Comparison of ENCODE assay signal across 16 cellular contexts in the genomic region with DNA sequence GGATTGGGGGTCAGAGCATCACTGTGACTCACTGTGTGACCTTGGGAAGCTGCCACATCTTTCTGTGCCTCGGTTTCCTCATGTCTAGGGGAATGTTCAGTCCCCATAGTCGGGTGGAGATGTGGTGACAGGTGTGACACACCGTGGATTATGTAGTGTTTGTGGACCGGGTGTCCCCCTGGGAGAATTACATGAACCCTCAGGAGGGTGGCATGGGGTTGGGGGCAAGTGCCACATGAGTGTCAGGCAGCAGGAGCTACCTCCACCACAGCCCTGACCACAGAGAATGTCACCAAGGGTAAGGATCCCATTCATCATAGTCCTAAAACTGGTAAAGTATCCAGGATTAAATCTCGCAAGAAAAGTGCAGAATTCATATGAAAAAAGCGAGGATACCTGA. TPM values are rescaled to one million over a fixed set of nuclear protein-coding genes. Genes with fewer than 3 reads are reported as not detected.
A peak's percentile ranks its signal among the peaks of the same experiment; 100 is the strongest.
DNase-seq lines count a peak whose midpoint lies in the region; ATAC-seq and TF ChIP-seq lines count a peak whose summit lies in the region.
"Had no signal": no experiment of that assay in that cellular context is flagged by ENCODE, and none has a peak within 500 bp of the region (broad histone marks: within the 10 kb centered on the region; RNA-seq: fewer than 3 reads in every experiment).

No MANE protein-coding gene starts in this region.

- H3K9ac ChIP-seq in neural progenitor cell, result no peak overlapping the region

- H3K27me3 Mint-ChIP-seq in T-cell (no peaks in the 10 kb centered on the region), neural progenitor cell (ENCODE audit: insufficient read depth, low read depth) (peaks cover 8% of the 10 kb centered on the region)
- H3K27me3 Mint-ChIP-seq: CD4-positive, alpha-beta T cell had no signal

- H3K9me3 Mint-ChIP-seq in T-cell, result peaks cover 0 to 7% (median 2%) of the 10 kb centered on the region in 3 donors
- no peaks in the 10 kb centered on the region for H3K9me3 Mint-ChIP-seq in neural progenitor cell

- H3K4me3 Mint-ChIP-seq in T-cell, result no peak overlapping the region
- no peak overlapping the region for H3K4me3 Mint-ChIP-seq in neural progenitor cell
- H3K4me3 Mint-ChIP-seq: CD4-positive, alpha-beta T cell; H9 had no signal

- H3K4me1 ChIP-seq in RWPE2 (ENCODE audit: insufficient read depth, poor library complexity, severe bottlenecking), result no peaks in the 10 kb centered on the region
- H3K4me1 ChIP-seq in neural progenitor cell, result peaks cover 12% of the 10 kb centered on the region

- H3K9me3 ChIP-seq in RWPE2 (ENCODE audit: severe bottlenecking) (no peaks in the 10 kb centered on the region), neural progenitor cell (ENCODE audit: low read depth) (no peaks in the 10 kb centered on the region)

- DNase-seq in RWPE2 (ENCODE audit: low spot score), result peak; percentile 59
- DNase-seq in T-cell, result no peak
- DNase-seq in inferior parietal cortex (ENCODE audit: extremely low spot score), result peak; percentile 16
- no peak for DNase-seq in neural progenitor cell (ENCODE audit: low spot score)
- no peak for DNase-seq in glomerular visceral epithelial cell (ENCODE audit: extremely low spot score)
- no peak for DNase-seq in Right ventricle myocardium inferior (ENCODE audit: missing footprints)
- DNase-seq: CD4-positive, alpha-beta T cell; DMS53; H9; NCI-H187; NK-92 treated with Interleukin-12 subunit alpha and Interleukin-12 subunit beta, amount 100 ng/mL, for 24 hours; OCI-M1 had no signal

- H2AFZ ChIP-seq in neural progenitor cell (replicated peaks), result no peak overlapping the region

- H3F3A ChIP-seq in neural progenitor cell (ENCODE audit: low read depth), result no peaks in the 10 kb centered on the region

- no peaks in the 10 kb centered on the region for H3K79me2 ChIP-seq in neural progenitor cell (ENCODE audit: low read depth)

- H3K27me3 ChIP-seq in RWPE2 (ENCODE audit: insufficient read depth, poor library complexity, severe bottlenecking) (no peaks in the 10 kb centered on the region), neural progenitor cell (no peaks in the 10 kb centered on the region)

- no peaks in the 10 kb centered on the region for H3K36me3 ChIP-seq in RWPE2 (ENCODE audit: low read depth)
- no peaks in the 10 kb centered on the region for H3K36me3 ChIP-seq in neural progenitor cell

- H3K4me3 ChIP-seq in RWPE2 (ENCODE audit: severe bottlenecking) (no peak overlapping the region), neural progenitor cell (no peak overlapping the region)
- H3K4me3 ChIP-seq: K562 had no signal

- H3K27ac Mint-ChIP-seq in T-cell (peak overlapping the region; percentile 54 to 57), neural progenitor cell (peak overlapping the region; percentile 29)
- H3K27ac Mint-ChIP-seq: CD4-positive, alpha-beta T cell had no signal

- H3K27ac ChIP-seq in RWPE2 (ENCODE audit: poor library complexity, severe bottlenecking) (no peak overlapping the region), neural progenitor cell (no peak overlapping the region)

- H3K4me1 Mint-ChIP-seq in T-cell, result peaks cover 6 to 49% (median 33%) of the 10 kb centered on the region in 3 donors
- peaks cover 15% of the 10 kb centered on the region for H3K4me1 Mint-ChIP-seq in neural progenitor cell

- H3K36me3 Mint-ChIP-seq in T-cell, result peaks cover 3% of the 10 kb centered on the region
- no peaks in the 10 kb centered on the region for H3K36me3 Mint-ChIP-seq in neural progenitor cell

- no peak for ATAC-seq in RWPE2 (ENCODE audit: low read depth)
- no peak for ATAC-seq in T-cell (replicated peaks in 1 of 4)
- ATAC-seq in GM19452 (IDR thresholded peaks at IDR 0.05; ENCODE audit: unreplicated experiment), result no peak
- no peak for ATAC-seq in GM19397 (IDR thresholded peaks at IDR 0.05; ENCODE audit: unreplicated experiment)
- no peak for ATAC-seq in Right ventricle myocardium inferior
- ATAC-seq: K562 had no signal

- H3K4me2 ChIP-seq in neural progenitor cell, result no peak overlapping the region

- H4K20me1 ChIP-seq in neural progenitor cell (ENCODE audit: low read depth), result no peaks in the 10 kb centered on the region

- POLR2A ChIA-PET in T-cell (lab: Charles Lee), result no interaction called here

- intact Hi-C loops in Right ventricle myocardium inferior (cut with DNase I), result no loop called here

- TF ChIP-seq CTCF in RWPE2 (IDR thresholded peaks at IDR 0.05; ENCODE audit: poor library complexity, severe bottlenecking) (no peak), neural progenitor cell (IDR thresholded peaks at IDR 0.05) (no peak)

- CTCF ChIA-PET in T-cell (lab: Charles Lee), result no interaction called here

RNA-seq across cellular contexts. Expression of a gene that starts 23.2 kb away (rescaled TPM):
- total RNA-seq in T-cell (not detected), neural progenitor cell (ENCODE audit: low replicate concordance) (not detected in 2 replicates), Right ventricle myocardium inferior (not detected)
- total RNA-seq: CD4-positive, alpha-beta T cell; H9; K562; RPMI7951 had no signal

RNA-seq across cellular contexts. Expression of a gene that starts 26.5 kb away (rescaled TPM):
- total RNA-seq in T-cell (under 1 TPM in 3 of 5 donors, not detected in 2; 0.16 to 0.29 (median 0.22) TPM), neural progenitor cell (ENCODE audit: low replicate concordance) (not detected in 2 replicates), Right ventricle myocardium inferior (not detected)
- total RNA-seq: CD4-positive, alpha-beta T cell; H9; K562; RPMI7951 had no signal

RNA-seq across cellular contexts. Expression of a gene that starts 50.5 kb away (rescaled TPM):
- not detected for total RNA-seq in T-cell
- not detected in 2 replicates for total RNA-seq in neural progenitor cell (ENCODE audit: low replicate concordance)
- not detected for total RNA-seq in Right ventricle myocardium inferior
- total RNA-seq: CD4-positive, alpha-beta T cell; H9; K562; RPMI7951 had no signal

Comparison
In these comparisons a context has a peak if more than half of its experiments do, and no peak if none do; other contexts are left out.
1. DNase-seq: peak in RWPE2 (single experiment) and inferior parietal cortex (single experiment); none in T-cell (0 of 34), neural progenitor cell (single experiment), glomerular visceral epithelial cell (single experiment) and Right ventricle myocardium inferior (single experiment).